19 cellular contexts compared by ENCODE assay signal in the genomic region with DNA sequence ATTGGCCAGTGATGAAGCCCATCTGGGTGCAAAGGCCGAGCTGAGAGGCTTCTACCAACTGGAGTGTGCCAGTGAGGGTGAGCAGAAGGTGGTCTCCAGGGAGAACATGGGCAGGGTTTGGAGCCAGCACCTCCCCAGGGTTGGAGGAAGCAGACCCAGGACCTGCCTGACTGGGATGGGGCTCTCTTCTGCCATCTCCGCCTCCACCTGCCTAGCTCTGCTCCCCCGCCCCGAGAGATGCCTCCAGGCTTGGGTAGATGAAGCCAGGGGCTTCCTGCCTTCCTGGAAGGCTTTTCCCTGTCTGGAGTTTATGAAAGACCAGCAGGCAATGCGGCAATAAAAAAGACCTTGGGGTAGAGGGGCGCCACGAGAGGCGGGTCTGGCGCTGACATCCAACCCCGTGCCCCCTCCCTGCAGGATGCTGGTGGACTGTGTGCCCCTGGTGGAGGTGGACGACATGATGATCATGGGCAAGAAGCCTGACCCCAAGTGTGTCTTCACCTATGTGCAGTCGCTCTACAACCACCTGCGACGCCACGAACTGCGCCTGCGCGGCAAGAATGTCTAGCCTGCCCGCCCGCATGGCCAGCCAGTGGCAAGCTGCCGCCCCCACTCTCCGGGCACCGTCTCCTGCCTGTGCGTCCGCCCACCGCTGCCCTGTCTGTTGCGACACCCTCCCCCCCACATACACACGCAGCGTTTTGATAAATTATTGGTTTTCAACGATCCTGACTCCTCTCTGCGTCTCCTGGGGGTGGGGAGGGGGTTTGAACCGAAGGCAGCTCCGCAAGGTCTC. TPM values are rescaled to one million over a fixed set of nuclear protein-coding genes. Genes with fewer than 3 reads are reported as not detected.
DNase-seq lines count a peak whose midpoint lies in the region; ATAC-seq, FAIRE-seq and TF ChIP-seq lines count a peak whose summit lies in the region.
"Had no signal": no experiment of that assay in that cellular context is flagged by ENCODE, and none has a peak within 500 bp of the region (broad histone marks: within the 10 kb centered on the region; RNA-seq: fewer than 3 reads in every experiment).

No MANE protein-coding gene starts in this region.

- peaks cover 58% of the 10 kb centered on the region for H3K4me1 Mint-ChIP-seq in HFFc6 (ENCODE audit: low read depth)
- H3K4me1 Mint-ChIP-seq in nephron, result peaks cover 6% of the 10 kb centered on the region

- H3K27ac ChIP-seq in H1 (ENCODE audit: low read depth, low read length) (no peak overlapping the region), thoracic aorta (peak overlapping the region; percentile 99)

- H3K4me3 ChIP-seq in H1 (ENCODE audit: extremely low read depth in 1 of 4, insufficient read depth in 2 of 4, low read depth in 3 of 4, low read length in 4 of 4) (0 out of 8 replicates have a peak overlapping the region, but pooled peaks of 1 of the 4 experiments have one; percentile 18), thoracic aorta (peak overlapping the region; percentile 94)

- FAIRE-seq in H1 (lab: Jason Lieb, UNC), result no peak
- FAIRE-seq: TTC549 had no signal

- no peak overlapping the region for H4K91ac ChIP-seq in H1 (replicated peaks; ENCODE audit: insufficient read length, low read length)

- peaks cover 8% of the 10 kb centered on the region; the same call in 1 of the 2 replicates for H3K23me2 ChIP-seq in H1 (ENCODE audit: low read depth, low read length)

- H3K27me3 ChIP-seq in H1 (replicated peaks in 1 of 4; ENCODE audit: control insufficient read depth in 3 of 4, extremely low read depth in 1 of 4, insufficient read depth in 3 of 4, low read length in 3 of 4), result peaks cover 10 to 23% (median 22%) of the 10 kb centered on the region in 4 experiments
- no peaks in the 10 kb centered on the region for H3K27me3 ChIP-seq in thoracic aorta (replicated peaks; ENCODE audit: insufficient read depth)

- H3K9me3 ChIP-seq in H1 (ENCODE audit: insufficient read depth in 2 of 2, low read depth in 1 of 2, low read length in 1 of 2) (no peaks in the 10 kb centered on the region), thoracic aorta (no peaks in the 10 kb centered on the region)

- no peak overlapping the region for H3K18ac ChIP-seq in H1 (ENCODE audit: extremely low read depth, low read length)

- POLR2A ChIA-PET in H1 (lab: Charles Lee; ENCODE audit: partially characterized antibody), result interaction anchor here (0.6 to 2.3 kb wide), 10 partner anchors 8 to 173 kb away, joined by 3 to 25 read pairs (median 4); partner anchors contain the start of genes MORC2, PLA2G3 and TUG1

- H3K9me3 Mint-ChIP-seq in HFFc6 (no peaks in the 10 kb centered on the region), nephron (no peaks in the 10 kb centered on the region)
- H3K9me3 Mint-ChIP-seq: activated CD4-positive, alpha-beta T cell treated with anti-CD3 and anti-CD28 coated beads, Interleukin-2, amount 10 ng/mL, durations not matched to agents 7 days and 5 days; activated naive CD4-positive, alpha-beta T cell treated with anti-CD3 and anti-CD28 coated beads, Interleukin-2, amount 10 ng/mL, durations not matched to agents 7 days and 5 days had no signal

- no peak for DNase-seq in HFFc6
- peak in 1 of 2 experiments; percentile 49 for DNase-seq in H1 (ENCODE audit: low read depth in 1 of 2, low spot score in 2 of 2)
- DNase-seq in thoracic aorta (ENCODE audit: low spot score), result no peak
- DNase-seq in C1 segment of cervical spinal cord (lab: John Stamatoyannopoulos, UW), result no peak
- no peak for DNase-seq in NCI-H187 (lab: John Stamatoyannopoulos, UW)
- DNase-seq in activated CD8-positive, alpha-beta memory T cell treated with anti-CD3 and anti-CD28 coated beads, Interleukin-2, amount 50 U/mL, for 4 hours, result no peak
- DNase-seq: activated CD4-positive, alpha-beta T cell treated with anti-CD3 and anti-CD28 coated beads, Interleukin-2, amount 10 ng/mL, durations not matched to agents 7 days and 5 days; activated naive CD4-positive, alpha-beta T cell treated with anti-CD3 and anti-CD28 coated beads, Interleukin-2, amount 10 ng/mL, durations not matched to agents 7 days and 5 days; NCI-H2081; NCI-H524 treated with DMSO at 0.1 percent for 48 hours had no signal

- H3K9ac ChIP-seq in H1 (replicated peaks in 1 of 4; ENCODE audit: extremely low read depth in 1 of 4, low read depth in 3 of 4, low read length in 3 of 4), result no peak overlapping the region

- H3K27ac Mint-ChIP-seq in HFFc6 (peak overlapping the region; percentile 95), nephron (no peak overlapping the region)
- H3K27ac Mint-ChIP-seq: activated CD4-positive, alpha-beta T cell treated with anti-CD3 and anti-CD28 coated beads, Interleukin-2, amount 10 ng/mL, durations not matched to agents 7 days and 5 days; activated naive CD4-positive, alpha-beta T cell treated with anti-CD3 and anti-CD28 coated beads, Interleukin-2, amount 10 ng/mL, durations not matched to agents 7 days and 5 days had no signal

- 88% methylated on average over 28 of the region's 33 CpGs; no CpG with 5 or more reads in 1 of the 2 experiments for WGBS in H1 (ENCODE audit: extremely low coverage in 1 of 2, insufficient coverage in 1 of 2, insufficient read length in 1 of 2, insufficient replicate concordance in 2 of 2, low coverage in 1 of 2, low lambda C conversion rate in 2 of 2, missing lambda C conversion rate in 1 of 2), 2 experiments

- no peaks in the 10 kb centered on the region; the same call in 1 of the 2 replicates for H3K79me1 ChIP-seq in H1 (ENCODE audit: low read depth, low read length)

- H2BK20ac ChIP-seq in H1 (ENCODE audit: low read length), result no peak overlapping the region

- ATAC-seq in thoracic aorta (ENCODE audit: insufficient number of reproducible peaks, low FRiP score, low read depth) (no peak), GM21825 (IDR thresholded peaks at IDR 0.05; ENCODE audit: unreplicated experiment) (no peak)
- ATAC-seq: esophagus mucosa had no signal

- H3K56ac ChIP-seq in H1 (replicated peaks; ENCODE audit: insufficient read length, low read depth, low read length), result no peak overlapping the region

- no peak for TF ChIP-seq CTCF in HFFc6 (IDR thresholded peaks at IDR 0.05)
- no peak for TF ChIP-seq CTCF in H1 (IDR thresholded peaks at IDR 0.05; ENCODE audit: control extremely low read depth in 1 of 3, insufficient read depth in 1 of 3, low read depth in 1 of 3, low read length in 3 of 3)
- no peak for TF ChIP-seq CTCF in nephron (IDR thresholded peaks at IDR 0.05; ENCODE audit: unreplicated experiment in 3 of 3)
- no peak for TF ChIP-seq CTCF in thoracic aorta (IDR thresholded peaks at IDR 0.05)

- no peak overlapping the region for H2BK12ac ChIP-seq in H1 (ENCODE audit: low read depth, low read length)

- TF ChIP-seq POLR2A in H1 (IDR thresholded peaks at IDR 0.05; ENCODE audit: control extremely low read depth in 1 of 2, low read depth in 2 of 2, low read length in 2 of 2), result no peak

- H3K4ac ChIP-seq in H1 (replicated peaks; ENCODE audit: insufficient read length, low read depth, low read length), result no peak overlapping the region

- no peaks in the 10 kb centered on the region for H3K79me2 ChIP-seq in H1 (ENCODE audit: control insufficient read depth in 1 of 2, insufficient read depth in 2 of 2, low read length in 2 of 2)

- peaks cover 0 to 8% of the 10 kb centered on the region in 2 experiments for H4K20me1 ChIP-seq in H1 (replicated peaks in 1 of 2; ENCODE audit: control insufficient read depth in 1 of 2, insufficient read depth in 2 of 2, low read length in 2 of 2)

- H3K27me3 Mint-ChIP-seq in HFFc6 (ENCODE audit: insufficient read depth) (peaks cover 38% of the 10 kb centered on the region), nephron (ENCODE audit: low read depth) (peaks cover 4% of the 10 kb centered on the region)
- H3K27me3 Mint-ChIP-seq: activated CD4-positive, alpha-beta T cell treated with anti-CD3 and anti-CD28 coated beads, Interleukin-2, amount 10 ng/mL, durations not matched to agents 7 days and 5 days had no signal

- H4K8ac ChIP-seq in H1 (ENCODE audit: extremely low read depth, insufficient read depth, low read length), result peak overlapping the region; percentile 59

- H2BK5ac ChIP-seq in H1 (ENCODE audit: low read depth, low read length), result no peak overlapping the region

- H3K4me3 Mint-ChIP-seq in HFFc6 (no peak overlapping the region), nephron (peak overlapping the region in 2 of 3 experiments; percentile 25 to 50)
- H3K4me3 Mint-ChIP-seq: activated CD4-positive, alpha-beta T cell treated with anti-CD3 and anti-CD28 coated beads, Interleukin-2, amount 10 ng/mL, durations not matched to agents 7 days and 5 days; activated naive CD4-positive, alpha-beta T cell treated with anti-CD3 and anti-CD28 coated beads, Interleukin-2, amount 10 ng/mL, durations not matched to agents 7 days and 5 days; brain had no signal

- H2AFZ ChIP-seq in H1 (ENCODE audit: low read length), result no peak overlapping the region

- no peak overlapping the region for H3K23ac ChIP-seq in H1 (ENCODE audit: insufficient read length)

- no peak for TF ChIP-seq RAD21 in H1 (IDR thresholded peaks at IDR 0.05 in 1 of 2, conservative IDR thresholded peaks at IDR 0.05 in 1 of 2; ENCODE audit: low read depth in 2 of 2, low read length in 2 of 2)

- H3K36me3 ChIP-seq in H1 (ENCODE audit: control insufficient read depth in 2 of 4, insufficient read depth in 4 of 4, low read length in 3 of 4) (no peaks in the 10 kb centered on the region), thoracic aorta (peaks cover 22% of the 10 kb centered on the region)

- no peak overlapping the region for H3K14ac ChIP-seq in H1 (ENCODE audit: insufficient read length)

- TF ChIP-seq EP300 in H1 (IDR thresholded peaks at IDR 0.05; ENCODE audit: borderline replicate concordance in 1 of 2, low read depth in 2 of 2, low read length in 2 of 2), result no peak

- H3K36me3 Mint-ChIP-seq in HFFc6 (ENCODE audit: low read depth) (peaks cover 15% of the 10 kb centered on the region), nephron (ENCODE audit: low read depth) (peaks cover 16% of the 10 kb centered on the region)

- no peak overlapping the region for H2AK5ac ChIP-seq in H1 (ENCODE audit: low read depth, low read length)

- H2BK120ac ChIP-seq in H1 (replicated peaks; ENCODE audit: low read depth, low read length), result no peak overlapping the region

- peaks cover 0 to 18% (median 12%) of the 10 kb centered on the region in 4 experiments; a peak in 6 of 7 replicates for H3K4me1 ChIP-seq in H1 (replicated peaks in 1 of 4; ENCODE audit: control insufficient read depth in 3 of 4, insufficient read depth in 4 of 4, low read length in 3 of 4)
- peaks cover 48 to 78% of the 10 kb centered on the region in 2 donors for H3K4me1 ChIP-seq in thoracic aorta (ENCODE audit: control insufficient read depth in 1 of 2, low read depth in 2 of 2)

- CTCF ChIA-PET in H1 (lab: Charles Lee; ENCODE audit: partially characterized antibody), result interaction anchor here (1.0 to 16.8 kb wide), 23 partner anchors 10 to 158 kb away, joined by 3 to 207 read pairs (median 6); partner anchors contain the start of genes INPP5J, PLA2G3, RNF185 and SMTN

- no peak overlapping the region for H4K5ac ChIP-seq in H1 (ENCODE audit: insufficient read length, low read depth, low read length)

- H3K4me2 ChIP-seq in H1 (ENCODE audit: insufficient read depth in 1 of 2, low read depth in 2 of 2, low read length in 2 of 2), result peak overlapping the region in 1 of 2 experiments; percentile 61; a peak in 1 of 4 replicates

- no peak overlapping the region for H2BK15ac ChIP-seq in H1 (ENCODE audit: low read length)

RNA-seq across cellular contexts. Expression of gene SELENOM, which starts 3.3 kb away (rescaled TPM):
- total RNA-seq in HFFc6 (2021; fragmentation: NEBNext Ultra II Directional; extraction: Animal tissue kit (Norgen Biotek cat#: 25700)), result 100 to 1,000 TPM; 237 to 356 (median 265) TPM
- 21.8 and 22.7 TPM in 2 replicates for total RNA-seq in H1 (2021; fragmentation: NEBNext Ultra II Directional; extraction: Animal tissue kit (Norgen Biotek cat#: 25700))
- polyA plus RNA-seq in H1 (2011; rRNA removed), result 40.0 and 57.2 TPM in 2 replicates
- polyA plus RNA-seq in H1 (2011; cell fraction: cytosol; rRNA removed), result 33.4 TPM
- polyA plus RNA-seq in H1 (2011; cell fraction: nucleus; rRNA removed), result 32.8 TPM
- 9.6 to 22.1 TPM (median 16.4 TPM) in 4 replicates for polyA plus RNA-seq in H1 (2012, experiment 1 of 2)
- 28.2 TPM for polyA plus RNA-seq in H1 (2012, experiment 2 of 2)
- 50.7 TPM for polyA plus RNA-seq in H1 (2013, experiment 1 of 2)
- polyA plus RNA-seq in H1 (2013, experiment 2 of 2), result 50.7 TPM
- 5.5 and 5.7 TPM in 2 replicates for polyA minus RNA-seq in H1 (2011; rRNA and poly(A)+ RNA removed)
- polyA minus RNA-seq in H1 (2011; cell fraction: cytosol; rRNA and poly(A)+ RNA removed), result 10.1 TPM
- polyA minus RNA-seq in H1 (2011; cell fraction: nucleus; rRNA and poly(A)+ RNA removed), result 13.7 TPM
- total RNA-seq in thoracic aorta, result 1,000 to 10,000 TPM in 1 of 2 donors, 100 to 1,000 TPM in 1; 453 to 1,695 TPM

RNA-seq across cellular contexts. Expression of gene INPP5J, which starts 18.7 kb away (rescaled TPM):
- total RNA-seq in HFFc6 (2021; fragmentation: NEBNext Ultra II Directional; extraction: Animal tissue kit (Norgen Biotek cat#: 25700)), result 1 to 10 TPM in 4 of 6 experiments, under 1 TPM in 2; 0.69 to 1.6 (median 1.0) TPM
- total RNA-seq in H1 (2021; fragmentation: NEBNext Ultra II Directional; extraction: Animal tissue kit (Norgen Biotek cat#: 25700)), result 6.0 and 6.4 TPM in 2 replicates
- polyA plus RNA-seq in H1 (2011; rRNA removed), result 5.4 and 9.1 TPM in 2 replicates
- polyA plus RNA-seq in H1 (2011; cell fraction: cytosol; rRNA removed), result 5.6 TPM
- 14.0 TPM for polyA plus RNA-seq in H1 (2011; cell fraction: nucleus; rRNA removed)
- polyA plus RNA-seq in H1 (2012, experiment 1 of 2), result 3.6 to 6.3 TPM (median 5.3 TPM) in 4 replicates
- polyA plus RNA-seq in H1 (2012, experiment 2 of 2), result 5.1 TPM
- 3.9 TPM for polyA plus RNA-seq in H1 (2013, experiment 1 of 2)
- polyA plus RNA-seq in H1 (2013, experiment 2 of 2), result 4.0 TPM
- polyA minus RNA-seq in H1 (2011; rRNA and poly(A)+ RNA removed), result 2.5 and 2.9 TPM in 2 replicates
- 3.7 TPM for polyA minus RNA-seq in H1 (2011; cell fraction: cytosol; rRNA and poly(A)+ RNA removed)
- 6.2 TPM for polyA minus RNA-seq in H1 (2011; cell fraction: nucleus; rRNA and poly(A)+ RNA removed)
- total RNA-seq in thoracic aorta, result 1 to 10 TPM; 2.3 to 4.1 TPM
- total RNA-seq: activated CD4-positive, alpha-beta T cell treated with anti-CD3 and anti-CD28 coated beads, Interleukin-2, amount 10 ng/mL, durations not matched to agents 7 days and 5 days; mononuclear cell had no signal

RNA-seq across cellular contexts. Expression of gene SMTN, which starts 23.0 kb away (rescaled TPM):
- 100 to 1,000 TPM; 201 to 329 (median 246) TPM for total RNA-seq in HFFc6 (2021; fragmentation: NEBNext Ultra II Directional; extraction: Animal tissue kit (Norgen Biotek cat#: 25700))
- 20.8 and 26.5 TPM in 2 replicates for total RNA-seq in H1 (2021; fragmentation: NEBNext Ultra II Directional; extraction: Animal tissue kit (Norgen Biotek cat#: 25700))
- 12.3 and 27.6 TPM in 2 replicates for polyA plus RNA-seq in H1 (2011; rRNA removed)
- polyA plus RNA-seq in H1 (2011; cell fraction: cytosol; rRNA removed), result 9.2 TPM
- polyA plus RNA-seq in H1 (2011; cell fraction: nucleus; rRNA removed), result 31.0 TPM
- 6.7 to 15.9 TPM (median 13.8 TPM) in 4 replicates for polyA plus RNA-seq in H1 (2012, experiment 1 of 2)
- polyA plus RNA-seq in H1 (2012, experiment 2 of 2), result 8.5 TPM
- 17.8 TPM for polyA plus RNA-seq in H1 (2013, experiment 1 of 2)
- 16.7 TPM for polyA plus RNA-seq in H1 (2013, experiment 2 of 2)
- 4.6 and 9.1 TPM in 2 replicates for polyA minus RNA-seq in H1 (2011; rRNA and poly(A)+ RNA removed)
- polyA minus RNA-seq in H1 (2011; cell fraction: cytosol; rRNA and poly(A)+ RNA removed), result 13.0 TPM
- 10.4 TPM for polyA minus RNA-seq in H1 (2011; cell fraction: nucleus; rRNA and poly(A)+ RNA removed)
- total RNA-seq in thoracic aorta, result 100 to 1,000 TPM; 632 to 946 TPM

RNA-seq across cellular contexts. Expression of gene PLA2G3, which starts 36.2 kb away (rescaled TPM):
- total RNA-seq in HFFc6 (2021; fragmentation: NEBNext Ultra II Directional; extraction: Animal tissue kit (Norgen Biotek cat#: 25700)), result under 1 TPM in 1 of 6 experiments, not detected in 5; 0.05 TPM
- 25.9 and 26.8 TPM in 2 replicates for total RNA-seq in H1 (2021; fragmentation: NEBNext Ultra II Directional; extraction: Animal tissue kit (Norgen Biotek cat#: 25700))
- 18.1 and 19.3 TPM in 2 replicates for polyA plus RNA-seq in H1 (2011; rRNA removed)
- polyA plus RNA-seq in H1 (2011; cell fraction: cytosol; rRNA removed), result 19.3 TPM
- 42.9 TPM for polyA plus RNA-seq in H1 (2011; cell fraction: nucleus; rRNA removed)
- polyA plus RNA-seq in H1 (2012, experiment 1 of 2), result 18.5 to 22.5 TPM (median 22.0 TPM) in 4 replicates
- polyA plus RNA-seq in H1 (2012, experiment 2 of 2), result 20.1 TPM
- 40.7 TPM for polyA plus RNA-seq in H1 (2013, experiment 1 of 2)
- 41.4 TPM for polyA plus RNA-seq in H1 (2013, experiment 2 of 2)
- polyA minus RNA-seq in H1 (2011; rRNA and poly(A)+ RNA removed), result 10.6 and 14.8 TPM in 2 replicates
- 9.8 TPM for polyA minus RNA-seq in H1 (2011; cell fraction: cytosol; rRNA and poly(A)+ RNA removed)
- 12.2 TPM for polyA minus RNA-seq in H1 (2011; cell fraction: nucleus; rRNA and poly(A)+ RNA removed)
- not detected for total RNA-seq in thoracic aorta
- total RNA-seq: activated CD4-positive, alpha-beta T cell treated with anti-CD3 and anti-CD28 coated beads, Interleukin-2, amount 10 ng/mL, durations not matched to agents 7 days and 5 days; M059J; mononuclear cell; OCI-LY7; osteocyte had no signal

RNA-seq across cellular contexts. Expression of gene RNF185, which starts 55.9 kb away (rescaled TPM):
- total RNA-seq in HFFc6 (2021; fragmentation: NEBNext Ultra II Directional; extraction: Animal tissue kit (Norgen Biotek cat#: 25700)), result 10 to 100 TPM; 28.1 to 34.2 (median 30.0) TPM
- 18.0 and 18.4 TPM in 2 replicates for total RNA-seq in H1 (2021; fragmentation: NEBNext Ultra II Directional; extraction: Animal tissue kit (Norgen Biotek cat#: 25700))
- 19.4 and 19.9 TPM in 2 replicates for polyA plus RNA-seq in H1 (2011; rRNA removed)
- polyA plus RNA-seq in H1 (2011; cell fraction: cytosol; rRNA removed), result 20.5 TPM
- 15.8 TPM for polyA plus RNA-seq in H1 (2011; cell fraction: nucleus; rRNA removed)
- polyA plus RNA-seq in H1 (2012, experiment 1 of 2), result 18.2 to 19.9 TPM (median 18.8 TPM) in 4 replicates
- 20.9 TPM for polyA plus RNA-seq in H1 (2012, experiment 2 of 2)
- 13.1 TPM for polyA plus RNA-seq in H1 (2013, experiment 1 of 2)
- polyA plus RNA-seq in H1 (2013, experiment 2 of 2), result 12.9 TPM
- 21.1 and 25.8 TPM in 2 replicates for polyA minus RNA-seq in H1 (2011; rRNA and poly(A)+ RNA removed)
- polyA minus RNA-seq in H1 (2011; cell fraction: cytosol; rRNA and poly(A)+ RNA removed), result 10.2 TPM
- 6.7 TPM for polyA minus RNA-seq in H1 (2011; cell fraction: nucleus; rRNA and poly(A)+ RNA removed)
- 10 to 100 TPM; 31.3 to 40.2 TPM for total RNA-seq in thoracic aorta

Comparison
In these comparisons a context has a peak if more than half of its experiments do, and no peak if none do; other contexts are left out.
1. RNA of gene SELENOM, which starts 3.3 kb away (total RNA-seq): 453 to 1,695 TPM in thoracic aorta and 237 to 356 TPM in HFFc6; 21.8 to 22.7 TPM in H1; every median in the first group is over 10 times any median in the second.